ENCODE assay signal across 19 cellular contexts in genomic region chr5:115818821-115819220, GRCh38. TPM values are rescaled to one million over a fixed set of nuclear protein-coding genes. Genes with fewer than 3 reads are reported as not detected.
"Had no signal": no experiment of that assay in that cellular context is flagged by ENCODE, and none has a peak within 500 bp of the region (broad histone marks: within the 10 kb centered on the region; RNA-seq: fewer than 3 reads in every experiment).

No MANE protein-coding gene starts in this region.

- DNase-seq: activated CD4-positive, alpha-beta T cell treated with anti-CD3 and anti-CD28 coated beads, Interleukin-2, amount 50 U/mL, for 1 hour; activated CD8-positive, alpha-beta memory T cell treated with anti-CD3 and anti-CD28 coated beads, Interleukin-2, amount 50 U/mL, for 4 hours; activated effector memory CD4-positive, alpha-beta T cell treated with Interleukin-2 at 50 U/mL for 16 hours; activated naive CD4-positive, alpha-beta T cell treated with anti-CD3 and anti-CD28 coated beads, Interleukin-2, amount 10 ng/mL, durations not matched to agents 7 days and 5 days; activated naive CD8-positive, alpha-beta T cell treated with anti-CD3 and anti-CD28 coated beads, Interleukin-2, amount 50 U/mL, for 24 hours; activated T-cell treated with anti-CD3 and anti-CD28 coated beads, Interleukin-2, amount 50 U/mL, for 48 hours; aorta; cortex of kidney; effector CD4-positive, alpha-beta T cell; heart right ventricle; left lung; ovary; stimulated activated naive B cell treated with anti-CD40 and anti-IgM and Interleukin-4, amounts not matched to agents 10 μg/mL and 1 μg/mL and 100 μg/mL, for 72 hours; thyroid gland had no signal

- H3K9me3 Mint-ChIP-seq: activated naive CD4-positive, alpha-beta T cell treated with anti-CD3 and anti-CD28 coated beads, Interleukin-2, amount 10 ng/mL, durations not matched to agents 7 days and 5 days; activated naive CD8-positive, alpha-beta T cell treated with anti-CD3 and anti-CD28 coated beads, Interleukin-2, amount 50 U/mL, for 24 hours; stimulated activated naive B cell treated with anti-CD40 and anti-IgM and Interleukin-4, amounts not matched to agents 10 μg/mL and 1 μg/mL and 100 μg/mL, for 72 hours had no signal

- H3K27ac Mint-ChIP-seq: activated naive CD4-positive, alpha-beta T cell treated with anti-CD3 and anti-CD28 coated beads, Interleukin-2, amount 10 ng/mL, durations not matched to agents 7 days and 5 days; activated naive CD8-positive, alpha-beta T cell treated with anti-CD3 and anti-CD28 coated beads, Interleukin-2, amount 50 U/mL, for 24 hours; stimulated activated naive B cell treated with anti-CD40 and anti-IgM and Interleukin-4, amounts not matched to agents 10 μg/mL and 1 μg/mL and 100 μg/mL, for 72 hours; T-helper 1 cell treated with Interleukin-12 subunit alpha and Interleukin-12 subunit beta and Interleukin-4 antibody, amounts not matched to agents 30 μg/mL and 1 μg/mL, for 36 hours had no signal

- H3K4me3 ChIP-seq: heart right ventricle, left lung, ovary, smooth muscle cell, thyroid gland had no signal

- H3K27ac ChIP-seq: heart right ventricle, left lung, ovary, thyroid gland had no signal

- ATAC-seq: activated CD4-positive, CD25-positive, alpha-beta regulatory T cell treated with anti-CD3 and anti-CD28 coated beads, Interleukin-2, amount 50 U/mL, for 24 hours; activated naive CD8-positive, alpha-beta T cell treated with anti-CD3 and anti-CD28 coated beads, Interleukin-2, amount 50 U/mL, for 24 hours; heart right ventricle; left lung; sciatic nerve; stimulated activated naive B cell treated with anti-CD40 and anti-IgM and Interleukin-4, amounts not matched to agents 10 μg/mL and 1 μg/mL and 100 μg/mL, for 72 hours had no signal

- H3K27me3 ChIP-seq: ovary, thyroid gland had no signal

- H3K36me3 Mint-ChIP-seq: stimulated activated naive B cell treated with anti-CD40 and anti-IgM and Interleukin-4, amounts not matched to agents 10 μg/mL and 1 μg/mL and 100 μg/mL, for 72 hours had no signal

- H3K4me3 Mint-ChIP-seq: activated naive CD4-positive, alpha-beta T cell treated with anti-CD3 and anti-CD28 coated beads, Interleukin-2, amount 10 ng/mL, durations not matched to agents 7 days and 5 days; activated naive CD8-positive, alpha-beta T cell treated with anti-CD3 and anti-CD28 coated beads, Interleukin-2, amount 50 U/mL, for 24 hours; stimulated activated naive B cell treated with anti-CD40 and anti-IgM and Interleukin-4, amounts not matched to agents 10 μg/mL and 1 μg/mL and 100 μg/mL, for 72 hours; T-helper 1 cell treated with Interleukin-12 subunit alpha and Interleukin-12 subunit beta and Interleukin-4 antibody, amounts not matched to agents 30 μg/mL and 1 μg/mL, for 36 hours had no signal

- H3K36me3 ChIP-seq: heart right ventricle, left lung, ovary, thyroid gland had no signal

- H3K4me2 ChIP-seq: smooth muscle cell had no signal

- H3K9me3 ChIP-seq: heart right ventricle, ovary, thyroid gland had no signal

RNA-seq across cellular contexts. Expression of gene CDO1, which starts 2.4 kb away (rescaled TPM):
- total RNA-seq: lung microvascular endothelial cell had no signal
